Comparison of ENCODE assay signal across 8 cellular contexts in genomic region chr15:40768492-40769309, GRCh38. TPM values are rescaled to one million over a fixed set of nuclear protein-coding genes. Genes with fewer than 3 reads are reported as not detected.
DNase-seq lines count a peak whose midpoint lies in the region; ATAC-seq and TF ChIP-seq lines count a peak whose summit lies in the region.

No MANE protein-coding gene starts in this region.

- H3K36me3 ChIP-seq in DOHH2 (ENCODE audit: control insufficient read depth, low read length), result peaks cover 70% of the 10 kb centered on the region
- no peaks in the 10 kb centered on the region for H3K36me3 ChIP-seq in mucosa of descending colon (ENCODE audit: low read depth)

- peaks cover 38% of the 10 kb centered on the region for H3F3A ChIP-seq in DOHH2 (ENCODE audit: control insufficient read depth, insufficient read depth)

- H3K27me3 Mint-ChIP-seq in activated naive CD8-positive, alpha-beta T cell treated with anti-CD3 and anti-CD28 coated beads, Interleukin-2, amount 10 ng/mL, durations not matched to agents 7 days and 5 days, result no peaks in the 10 kb centered on the region

- H3K4me3 Mint-ChIP-seq in activated naive CD8-positive, alpha-beta T cell treated with anti-CD3 and anti-CD28 coated beads, Interleukin-2, amount 10 ng/mL, durations not matched to agents 7 days and 5 days, result peak overlapping the region; percentile 58

- intact Hi-C loops in mucosa of descending colon (cut with DNase I, micrococcal nuclease), result no loop called here

- DNase-seq in activated naive CD8-positive, alpha-beta T cell treated with anti-CD3 and anti-CD28 coated beads, Interleukin-2, amount 10 ng/mL, durations not matched to agents 7 days and 5 days, result no peak
- DNase-seq in mucosa of descending colon (peak; percentile 62 to 73 (median 69)), hepatic stellate cell (ENCODE audit: low spot score) (no peak), NK-92 (lab: John Stamatoyannopoulos, UW; ENCODE audit: unreplicated experiment) (no peak)
- no peak for DNase-seq in stimulated activated CD4-positive, alpha-beta T cell treated with anti-CD3 and anti-CD28 coated beads, Interleukin-4, amount 100 ng/mL, for 24 hours
- DNase-seq in activated CD4-positive, CD25-positive, alpha-beta regulatory T cell treated with anti-CD3 and anti-CD28 coated beads, Interleukin-2, amount 50 U/mL, for 72 hours, result no peak

- H3K4me2 ChIP-seq in DOHH2 (ENCODE audit: low read length), result peak overlapping the region; percentile 86

- ATAC-seq in HG02642 (IDR thresholded peaks at IDR 0.05; ENCODE audit: poor library complexity, unreplicated experiment) (peak; percentile 6), mucosa of descending colon (peak; percentile 37)
- no peak for ATAC-seq in activated naive CD8-positive, alpha-beta T cell treated with anti-CD3 and anti-CD28 coated beads, Interleukin-2, amount 10 ng/mL, durations not matched to agents 7 days and 5 days (ENCODE audit: low read depth)

- POLR2A ChIA-PET in activated naive CD8-positive, alpha-beta T cell treated with anti-CD3 and anti-CD28 coated beads, Interleukin-2, amount 10 ng/mL, durations not matched to agents 7 days and 5 days (lab: Charles Lee), result interaction anchor here (1.7 to 2.4 kb wide), 4 partner anchors 14 to 74 kb away, joined by 6 to 14 read pairs (median 10); partner anchors contain the start of genes RAD51 and RMDN3

- no peaks in the 10 kb centered on the region for H3K27me3 ChIP-seq in DOHH2 (ENCODE audit: control insufficient read depth, low read length)

- no peaks in the 10 kb centered on the region for H3K9me3 Mint-ChIP-seq in activated naive CD8-positive, alpha-beta T cell treated with anti-CD3 and anti-CD28 coated beads, Interleukin-2, amount 10 ng/mL, durations not matched to agents 7 days and 5 days

- peaks cover 3% of the 10 kb centered on the region for H3K36me3 Mint-ChIP-seq in activated naive CD8-positive, alpha-beta T cell treated with anti-CD3 and anti-CD28 coated beads, Interleukin-2, amount 10 ng/mL, durations not matched to agents 7 days and 5 days

- H3K4me1 Mint-ChIP-seq in activated naive CD8-positive, alpha-beta T cell treated with anti-CD3 and anti-CD28 coated beads, Interleukin-2, amount 10 ng/mL, durations not matched to agents 7 days and 5 days, result peaks cover 26% of the 10 kb centered on the region

- H3K4me3 ChIP-seq in DOHH2 (ENCODE audit: low read length) (peak overlapping the region; percentile 69), mucosa of descending colon (no peak overlapping the region)

- no peaks in the 10 kb centered on the region for H4K20me1 ChIP-seq in DOHH2 (ENCODE audit: control insufficient read depth, insufficient read depth, low read depth, low read length)

- TF ChIP-seq CTCF in DOHH2 (IDR thresholded peaks at IDR 0.05; ENCODE audit: low read depth, low read length, poor library complexity, severe bottlenecking) (peak; percentile 55), mucosa of descending colon (IDR thresholded peaks at IDR 0.05) (no peak)

- H3K27ac ChIP-seq in DOHH2 (ENCODE audit: low read depth, low read length), result peak overlapping the region; percentile 94

- peaks cover 40% of the 10 kb centered on the region for H3K79me2 ChIP-seq in DOHH2 (ENCODE audit: control insufficient read depth, low read length)

- no peaks in the 10 kb centered on the region for H3K9me2 ChIP-seq in DOHH2 (replicated peaks; ENCODE audit: control insufficient read depth, low read length)

- H3K4me1 ChIP-seq in DOHH2 (ENCODE audit: control insufficient read depth, low read length) (peaks cover 83% of the 10 kb centered on the region), mucosa of descending colon (ENCODE audit: low read depth) (peaks cover 51% of the 10 kb centered on the region)

- H3K27ac Mint-ChIP-seq in activated naive CD8-positive, alpha-beta T cell treated with anti-CD3 and anti-CD28 coated beads, Interleukin-2, amount 10 ng/mL, durations not matched to agents 7 days and 5 days, result peak overlapping the region; percentile 89

- no peaks in the 10 kb centered on the region for H3K9me3 ChIP-seq in DOHH2 (ENCODE audit: control insufficient read depth, insufficient read depth, low read length)
- no peaks in the 10 kb centered on the region for H3K9me3 ChIP-seq in mucosa of descending colon

RNA-seq across cellular contexts. Expression of gene C15orf62, which starts 1.1 kb away (rescaled TPM):
- 1 to 10 TPM; 2.4 TPM for total RNA-seq in activated naive CD8-positive, alpha-beta T cell treated with anti-CD3 and anti-CD28 coated beads, Interleukin-2, amount 10 ng/mL, durations not matched to agents 7 days and 5 days
- total RNA-seq in mucosa of descending colon, result under 1 TPM; 0.32 to 0.63 (median 0.35) TPM

RNA-seq across cellular contexts. Expression of gene GCHFR, which starts 4.8 kb away (rescaled TPM):
- total RNA-seq in activated naive CD8-positive, alpha-beta T cell treated with anti-CD3 and anti-CD28 coated beads, Interleukin-2, amount 10 ng/mL, durations not matched to agents 7 days and 5 days, result 10 to 100 TPM; 58.2 to 61.5 TPM
- 10 to 100 TPM; 12.0 to 25.5 (median 18.2) TPM for total RNA-seq in mucosa of descending colon

RNA-seq across cellular contexts. Expression of gene RMDN3, which starts 13.6 kb away (rescaled TPM):
- total RNA-seq in activated naive CD8-positive, alpha-beta T cell treated with anti-CD3 and anti-CD28 coated beads, Interleukin-2, amount 10 ng/mL, durations not matched to agents 7 days and 5 days, result 10 to 100 TPM; 32.5 to 36.4 TPM
- total RNA-seq in mucosa of descending colon, result 10 to 100 TPM; 30.1 to 38.4 (median 37.8) TPM

RNA-seq across cellular contexts. Expression of gene ZFYVE19, which starts 38.2 kb away (rescaled TPM):
- total RNA-seq in activated naive CD8-positive, alpha-beta T cell treated with anti-CD3 and anti-CD28 coated beads, Interleukin-2, amount 10 ng/mL, durations not matched to agents 7 days and 5 days, result 10 to 100 TPM; 30.1 to 31.7 TPM
- total RNA-seq in mucosa of descending colon, result 10 to 100 TPM; 22.2 to 37.5 (median 36.5) TPM

RNA-seq across cellular contexts. Expression of gene DNAJC17, which starts 38.6 kb away (rescaled TPM):
- total RNA-seq in activated naive CD8-positive, alpha-beta T cell treated with anti-CD3 and anti-CD28 coated beads, Interleukin-2, amount 10 ng/mL, durations not matched to agents 7 days and 5 days, result 10 to 100 TPM; 45.6 to 47.2 TPM
- total RNA-seq in mucosa of descending colon, result 10 to 100 TPM; 29.6 to 47.6 (median 36.5) TPM

Comparison
In these comparisons a context has a peak if more than half of its experiments do, and no peak if none do; other contexts are left out.
1. DNase-seq: peak in mucosa of descending colon (3 of 3); none in activated naive CD8-positive, alpha-beta T cell treated with anti-CD3 and anti-CD28 coated beads, Interleukin-2, amount 10 ng/mL, durations not matched to agents 7 days and 5 days (single experiment), hepatic stellate cell (single experiment), stimulated activated CD4-positive, alpha-beta T cell treated with anti-CD3 and anti-CD28 coated beads, Interleukin-4, amount 100 ng/mL, for 24 hours (single experiment), NK-92 (single experiment) and activated CD4-positive, CD25-positive, alpha-beta regulatory T cell treated with anti-CD3 and anti-CD28 coated beads, Interleukin-2, amount 50 U/mL, for 72 hours (single experiment).